Comparison of ENCODE assay signal across 1 cellular context in genomic region chr19:45804140-45804958, GRCh38.
TF ChIP-seq lines count a peak whose summit lies in the region.

No MANE protein-coding gene starts in this region.

TF ChIP-seq in GM23338, 12 proteins besides CTCF, POLR2A, EP300 and RAD21 (continued from another document):
- TF ChIP-seq REST (IDR thresholded peaks at IDR 0.05; ENCODE audit: unreplicated experiment) (no peak), ZNF331 (CRISPR knock-in tag; IDR thresholded peaks at IDR 0.05; ENCODE audit: low read depth) (no peak)
